20 cellular contexts compared by ENCODE assay signal in genomic region chr18:56458770-56459450, GRCh38.
DNase-seq lines count a peak whose midpoint lies in the region; ATAC-seq lines count a peak whose summit lies in the region.
"Had no signal": no experiment of that assay in that cellular context is flagged by ENCODE, and none has a peak within 500 bp of the region (broad histone marks: within the 10 kb centered on the region; RNA-seq: fewer than 3 reads in every experiment).

No MANE protein-coding gene starts in this region.

- peak; percentile 69 to 91 (median 74) for DNase-seq in NCI-H1417 (lab: John Stamatoyannopoulos, UW)
- peak; percentile 65 for DNase-seq in NCI-H69 (lab: John Stamatoyannopoulos, UW)
- peak; percentile 42 for DNase-seq in glomerular endothelial cell (ENCODE audit: extremely low read depth, low read depth, low spot score)
- no peak for DNase-seq in sciatic nerve (ENCODE audit: low spot score)
- no peak for DNase-seq in NCI-H2196 treated with DMSO at 0.1 percent for 48 hours (lab: John Stamatoyannopoulos, UW; ENCODE audit: unreplicated experiment)
- DNase-seq in NK-92 (lab: John Stamatoyannopoulos, UW; ENCODE audit: unreplicated experiment), result no peak
- no peak for DNase-seq in HuH-7.5 (ENCODE audit: low spot score)
- DNase-seq: activated CD4-positive, CD25-positive, alpha-beta regulatory T cell; activated CD8-positive, alpha-beta T cell treated with anti-CD3 and anti-CD28 coated beads, Interleukin-2, amount 10 ng/mL, durations not matched to agents 7 days and 5 days; activated naive CD4-positive, alpha-beta T cell treated with anti-CD3 and anti-CD28 coated beads, Interleukin-2, amount 50 U/mL, for 16 hours; activated T-cell treated with anti-CD3 and anti-CD28 coated beads, Interleukin-2, amount 50 U/mL, for 4 hours; CD8-positive, alpha-beta memory T cell; KBM-7; mucosa of descending colon; MV-4-11; NK-92 treated with Interleukin-12 subunit alpha and Interleukin-12 subunit beta, amount 100 ng/mL, for 24 hours; sigmoid colon; stimulated activated naive B cell treated with anti-CD40 and anti-IgM and Interleukin-4, amounts not matched to agents 10 μg/mL and 1 μg/mL and 100 μg/mL, for 72 hours; T1000; tibial artery had no signal

- intact Hi-C loops in sciatic nerve (cut with DNase I), result no loop called here

- ATAC-seq in sciatic nerve, result peak; percentile 39
- ATAC-seq: activated CD8-positive, alpha-beta T cell treated with anti-CD3 and anti-CD28 coated beads, Interleukin-2, amount 10 ng/mL, durations not matched to agents 7 days and 5 days; activated T-cell treated with anti-CD3 and anti-CD28 coated beads, Interleukin-2, amount 50 U/mL, for 4 hours; mucosa of descending colon; stimulated activated naive B cell treated with anti-CD40 and anti-IgM and Interleukin-4, amounts not matched to agents 10 μg/mL and 1 μg/mL and 100 μg/mL, for 72 hours had no signal

Comparison
In these comparisons a context has a peak if more than half of its experiments do, and no peak if none do; other contexts are left out.
1. DNase-seq: peak in NCI-H1417 (3 of 3), NCI-H69 (single experiment) and glomerular endothelial cell (single experiment); none in sciatic nerve (single experiment), NCI-H2196 treated with DMSO at 0.1 percent for 48 hours (single experiment), NK-92 (single experiment) and HuH-7.5 (single experiment).